Comparison of ENCODE assay signal across 8 cellular contexts in genomic region chr22:50507421-50507990, GRCh38. TPM values are rescaled to one million over a fixed set of nuclear protein-coding genes. Genes with fewer than 3 reads are reported as not detected.
DNase-seq lines count a peak whose midpoint lies in the region; ATAC-seq, FAIRE-seq and TF ChIP-seq lines count a peak whose summit lies in the region.

Gene LMF2 (minus strand): TSS chr22:50507702. CDS start chr22:50507675, 27 bp downstream.

- H3K27me3 ChIP-seq in CD8-positive, alpha-beta T cell (ENCODE audit: insufficient read depth, low read length): no peaks in the 10 kb centered on the region
- H3K27me3 ChIP-seq in K562 (ENCODE audit: control insufficient read depth in 2 of 2, insufficient read depth in 2 of 2, low read length in 2 of 2) (no peaks in the 10 kb centered on the region), smooth muscle cell (ENCODE audit: low read depth) (no peaks in the 10 kb centered on the region)

- CTCF ChIA-PET in CD8-positive, alpha-beta T cell (lab: Charles Lee): interaction anchor here (0.9 to 3.7 kb wide), 4 partner anchors 18 to 114 kb away, joined by 3 to 32 read pairs (median 4); partner anchors contain the start of gene SCO2
- CTCF ChIA-PET in K562 (lab: Yijun Ruan, JAX; ENCODE audit: low intra/inter-chr PET ratio): no interaction called here

- no peak for TF ChIP-seq CTCF in CD8-positive, alpha-beta T cell (IDR thresholded peaks at IDR 0.05)
- TF ChIP-seq CTCF in K562 (IDR thresholded peaks at IDR 0.05 in 2 of 3, conservative IDR thresholded peaks at IDR 0.05 in 1 of 3; ENCODE audit: insufficient read depth in 2 of 3, low read depth in 1 of 3, low read length in 3 of 3): no peak
- no peak for TF ChIP-seq CTCF in smooth muscle cell (IDR thresholded peaks at IDR 0.05; ENCODE audit: borderline replicate concordance, insufficient read depth, poor library complexity, severe bottlenecking)

- H4K20me1 ChIP-seq in K562 (replicated peaks; ENCODE audit: control insufficient read depth, insufficient read depth, low read length) (no peaks in the 10 kb centered on the region), smooth muscle cell (ENCODE audit: low read depth) (peaks cover 8% of the 10 kb centered on the region)

- peak within 1 kb of the TSS; percentile 99 for H3K27ac Mint-ChIP-seq in CD8-positive, alpha-beta T cell

- in situ Hi-C loops in K562 (cut with MboI): no loop called here

- H3K36me3 ChIP-seq in CD8-positive, alpha-beta T cell (ENCODE audit: insufficient read depth, low read length): peaks cover 17% of the 10 kb centered on the region
- H3K36me3 ChIP-seq in K562 (ENCODE audit: control insufficient read depth, insufficient read depth, low read length) (peaks cover 32% of the 10 kb centered on the region; the same call in 1 of the 3 replicates), smooth muscle cell (ENCODE audit: low read depth) (no peaks in the 10 kb centered on the region)

- WGBS in K562 (ENCODE audit: insufficient coverage, low coverage, missing lambda C conversion rate): no CpG with 5 or more reads among the region's 62 CpGs
- WGBS in smooth muscle cell (ENCODE audit: low lambda C conversion rate): under 1% methylated on average over 14 of the region's 62 CpGs

- POLR2A ChIA-PET in CD8-positive, alpha-beta T cell (lab: Charles Lee): interaction anchor here (0.6 to 6.1 kb wide), 23 partner anchors 10 to 316 kb away, joined by 3 to 98 read pairs (median 4); partner anchors contain the start of genes CHKB, KLHDC7B, SCO2 and SYCE3
- POLR2A ChIA-PET in K562 (lab: Yijun Ruan, JAX): interaction anchor here (0.6 to 5.7 kb wide), 6 partner anchors 11 to 135 kb away, joined by 3 to 65 read pairs (median 4); partner anchors contain the start of genes MIOX and SCO2

- peak; percentile 90 to 97 (median 92) for DNase-seq in CD8-positive, alpha-beta T cell
- DNase-seq in T1000 (lab: John Stamatoyannopoulos, UW) (peak; percentile 97), K562 (ENCODE audit: extremely low read depth in 1 of 4, low spot score in 3 of 4) (peak in 2 of 4 experiments; percentile 88), smooth muscle cell (lab: John Stamatoyannopoulos, UW; ENCODE audit: unreplicated experiment) (no peak)

- intact Hi-C loops in CD8-positive, alpha-beta T cell (cut with DNase I, micrococcal nuclease): loop anchor here (1.0 to 10.0 kb wide), 7 partner anchors 32 to 263 kb away; partner anchors contain the start of genes PPP6R2 (in 2 of the 2), SBF1 (in 2 of the 2), ARSA (in 1 of the 2) and TUBGCP6 (in 1 of the 2)
- intact Hi-C loops in K562 (cut with micrococcal nuclease): no loop called here

- BruUV-seq in K562 (replicated peaks; lab: Mats Ljungman, UMichigan): no TSS peak

- no peaks in the 10 kb centered on the region for H3K9me1 ChIP-seq in K562 (ENCODE audit: control insufficient read depth, insufficient read depth, low read length)

- H3K79me2 ChIP-seq in K562 (ENCODE audit: control insufficient read depth, insufficient read depth, low read length) (peaks cover 45% of the 10 kb centered on the region), smooth muscle cell (ENCODE audit: low read depth) (peaks cover 58% of the 10 kb centered on the region)

- peak within 1 kb of the TSS; percentile 96 for H3K4me3 Mint-ChIP-seq in CD8-positive, alpha-beta T cell

- TF ChIP-seq RAD21 in Ishikawa (IDR thresholded peaks at IDR 0.05; ENCODE audit: low read depth) (no peak), K562 (CRISPR knock-in tag; conservative IDR thresholded peaks at IDR 0.05 in 1 of 2, IDR thresholded peaks at IDR 0.05 in 1 of 2) (no peak)

- no peak for TF ChIP-seq EP300 in Ishikawa (IDR thresholded peaks at IDR 0.05; ENCODE audit: borderline replicate concordance)
- TF ChIP-seq EP300 in K562 (IDR thresholded peaks at IDR 0.05; ENCODE audit: low read length): no peak

- H3K4me2 ChIP-seq in K562 (ENCODE audit: insufficient read depth, low read length) (peak within 1 kb of the TSS; percentile 91), smooth muscle cell (peak within 1 kb of the TSS; percentile 95)

- H3K27ac ChIP-seq in CD8-positive, alpha-beta T cell (ENCODE audit: low read depth, low read length): peak within 1 kb of the TSS; percentile 93
- H3K27ac ChIP-seq in K562 (ENCODE audit: extremely low read depth, low read depth, low read length): peak within 1 kb of the TSS; percentile 98
- H3K27ac ChIP-seq in smooth muscle cell (ENCODE audit: low read depth): peak within 1 kb of the TSS; percentile 87

- H3K4me3 ChIP-seq in CD8-positive, alpha-beta T cell (ENCODE audit: low read depth, low read length): peak within 1 kb of the TSS; percentile 88
- peak within 1 kb of the TSS; percentile 87 for H3K4me3 ChIP-seq in K562
- peak within 1 kb of the TSS; percentile 87 for H3K4me3 ChIP-seq in iPS-18c (ENCODE audit: insufficient read depth, low read depth, low read length)
- H3K4me3 ChIP-seq in smooth muscle cell: peak within 1 kb of the TSS; percentile 99

- no peak for FAIRE-seq in K562 (lab: Jason Lieb, UNC)

- peaks cover 6% of the 10 kb centered on the region for H3F3A ChIP-seq in smooth muscle cell (ENCODE audit: low read depth)

- H3K4me1 Mint-ChIP-seq in CD8-positive, alpha-beta T cell (ENCODE audit: low read depth): peaks cover 26% of the 10 kb centered on the region

- H3K9me3 ChIP-seq in CD8-positive, alpha-beta T cell (ENCODE audit: low read length): no peaks in the 10 kb centered on the region
- H3K9me3 ChIP-seq in K562 (replicated peaks; ENCODE audit: control insufficient read depth, insufficient read depth, low read depth, low read length): no peaks in the 10 kb centered on the region
- peaks cover 3% of the 10 kb centered on the region for H3K9me3 ChIP-seq in iPS-18c (ENCODE audit: control insufficient read depth, insufficient read depth, low read length)
- no peaks in the 10 kb centered on the region for H3K9me3 ChIP-seq in smooth muscle cell (replicated peaks; ENCODE audit: low read depth)

- H3K36me3 Mint-ChIP-seq in CD8-positive, alpha-beta T cell: peaks cover 27% of the 10 kb centered on the region

- H3K4me1 ChIP-seq in CD8-positive, alpha-beta T cell (ENCODE audit: insufficient read depth, low read length): peaks cover 23% of the 10 kb centered on the region
- peaks cover 0 to 27% of the 10 kb centered on the region in 2 experiments; a peak in 3 of 5 replicates for H3K4me1 ChIP-seq in K562 (replicated peaks in 1 of 2; ENCODE audit: control insufficient read depth in 2 of 2, insufficient read depth in 2 of 2, low read length in 2 of 2)
- H3K4me1 ChIP-seq in smooth muscle cell (ENCODE audit: low read depth): peaks cover 12% of the 10 kb centered on the region

- TF ChIP-seq POLR2A in K562 (conservative IDR thresholded peaks at IDR 0.05): peak; percentile 13

- peak within 1 kb of the TSS; percentile 93 for H2AFZ ChIP-seq in K562 (ENCODE audit: low read depth, low read length)
- peak within 1 kb of the TSS; percentile 79 for H2AFZ ChIP-seq in smooth muscle cell (ENCODE audit: low read depth)

- no peaks in the 10 kb centered on the region for H3K9me3 Mint-ChIP-seq in CD8-positive, alpha-beta T cell

- peak; percentile 75 for ATAC-seq in CD8-positive, alpha-beta T cell
- ATAC-seq in GM21390 (IDR thresholded peaks at IDR 0.05; ENCODE audit: unreplicated experiment) (peak; percentile 53), K562 (peak; percentile 88), GM18519 (IDR thresholded peaks at IDR 0.05; ENCODE audit: low FRiP score, unreplicated experiment) (no peak)

- H3K27me3 Mint-ChIP-seq in CD8-positive, alpha-beta T cell (ENCODE audit: low read depth): no peaks in the 10 kb centered on the region

- peak within 1 kb of the TSS; percentile 87 to 99 for H3K9ac ChIP-seq in K562 (ENCODE audit: insufficient read depth in 1 of 2, low read depth in 2 of 2, low read length in 2 of 2)
- H3K9ac ChIP-seq in smooth muscle cell (ENCODE audit: low read depth): peak within 1 kb of the TSS; percentile 89

TF ChIP-seq in Ishikawa, 13 proteins besides CTCF, POLR2A, EP300 and RAD21:
- peak; percentile 79 for TF ChIP-seq YY1 (IDR thresholded peaks at IDR 0.05; ENCODE audit: low read depth)
- no peak for TF ChIP-seq TCF12 (IDR thresholded peaks at IDR 0.05; ENCODE audit: low read depth)

RNA-seq across cellular contexts. Expression of gene LMF2, which starts in this region (rescaled TPM):
- 10 to 100 TPM; 87.8 to 92.0 TPM for total RNA-seq in CD8-positive, alpha-beta T cell
- total RNA-seq in K562 (2011; cell fraction: chromatin; rRNA removed; ENCODE audit: low replicate concordance): 23.7 and 131 TPM in 2 replicates
- 145 and 174 TPM in 2 replicates for total RNA-seq in K562 (2011; cell fraction: nucleolus; rRNA removed)
- total RNA-seq in K562 (2011; cell fraction: nucleoplasm; rRNA removed): 53.0 and 58.1 TPM in 2 replicates
- total RNA-seq in K562 (2014; rRNA removed) (18.1 and 26.0 TPM in 2 replicates), K562 (2014; rRNA removed; fragmentation: Illumina TruSeq; extraction: Trizol) (0.67 and 1.2 TPM in 2 replicates), K562 (2015; rRNA removed; fragmentation: Illumina TruSeq; extraction: Trizol) (7.5 and 7.6 TPM in 2 replicates), K562 (2021) (35.8 and 37.1 TPM in 2 replicates), smooth muscle cell (53.5 and 56.3 TPM in 2 replicates)
- polyA plus RNA-seq in K562 (2011; rRNA removed) (8.8 and 19.2 TPM in 2 replicates), K562 (2014; fragmentation: Illumina TruSeq; extraction: Trizol) (3.2 and 13.6 TPM in 2 replicates), K562 (2014; fragmentation: Nextera tagmentation; extraction: Ambion mirVana) (under 1 TPM; 0.08 to 0.39 TPM), K562 (2014; rRNA removed) (31.7 and 32.7 TPM in 2 replicates), smooth muscle cell (117 and 130 TPM in 2 replicates)
- polyA plus RNA-seq in K562 (2011; cell fraction: cytosol; rRNA removed): 17.7 and 43.8 TPM in 2 replicates
- 202 and 324 TPM in 2 replicates for polyA plus RNA-seq in K562 (2011; cell fraction: nucleus; rRNA removed)
- 22.2 and 47.8 TPM in 2 replicates for polyA plus RNA-seq in K562 (2012)
- 3.2 and 3.9 TPM in 2 replicates for polyA minus RNA-seq in K562 (2011; rRNA and poly(A)+ RNA removed)
- 17.6 and 18.8 TPM in 2 replicates for polyA minus RNA-seq in K562 (2011; cell fraction: cytosol; rRNA and poly(A)+ RNA removed)
- 38.4 and 48.2 TPM in 2 replicates for polyA minus RNA-seq in K562 (2011; cell fraction: nucleus; rRNA and poly(A)+ RNA removed)
